ENCODE assay signal across 8 cellular contexts in genomic region chr11:59207988-59208432, GRCh38. TPM values are rescaled to one million over a fixed set of nuclear protein-coding genes. Genes with fewer than 3 reads are reported as not detected.
A peak's percentile ranks its signal among the peaks of the same experiment; 100 is the strongest.
DNase-seq lines count a peak whose midpoint lies in the region; ATAC-seq and TF ChIP-seq lines count a peak whose summit lies in the region.

No MANE protein-coding gene starts in this region.

- H3K27me3 Mint-ChIP-seq in Calu3 (ENCODE audit: unreplicated experiment) = no peaks in the 10 kb centered on the region
- peaks cover 2% of the 10 kb centered on the region for H3K27me3 Mint-ChIP-seq in activated naive CD4-positive, alpha-beta T cell treated with anti-CD3 and anti-CD28 coated beads, Interleukin-2, amount 50 U/mL, for 24 hours

- DNase-seq in Calu3 = peak; percentile 34
- DNase-seq in NOMO-1 treated with DMSO at 0.1 percent for 48 hours (lab: John Stamatoyannopoulos, UW; ENCODE audit: unreplicated experiment) = peak; percentile 53
- DNase-seq in left cardiac atrium = peak; percentile 45
- peak; percentile 75 for DNase-seq in skeletal muscle cell (ENCODE audit: low read depth)
- no peak for DNase-seq in SHP77 treated with DMSO at 0.1 percent for 48 hours (lab: John Stamatoyannopoulos, UW)

- TF ChIP-seq CTCF in Calu3 (IDR thresholded peaks at IDR 0.05; ENCODE audit: unreplicated experiment) = peak; percentile 76

- intact Hi-C loops in Calu3 (cut with micrococcal nuclease; ENCODE audit: unreplicated experiment) (loop anchor here (1.0 to 5.0 kb wide), 3 partner anchors 37 to 223 kb away; no protein-coding TSS in a partner anchor), left cardiac atrium (cut with DNase I) (loop anchor here (1.0 to 5.0 kb wide), 3 partner anchors 36 to 79 kb away; partner anchors contain the start of gene DTX4 (in 1 of the 2))

- peaks cover 6% of the 10 kb centered on the region for H3K4me1 Mint-ChIP-seq in Calu3 (ENCODE audit: low read depth, unreplicated experiment)
- H3K4me1 Mint-ChIP-seq in activated naive CD4-positive, alpha-beta T cell treated with anti-CD3 and anti-CD28 coated beads, Interleukin-2, amount 50 U/mL, for 24 hours = peaks cover 30% of the 10 kb centered on the region

- H3K4me3 Mint-ChIP-seq in Calu3 (ENCODE audit: low read depth, unreplicated experiment) = no peak overlapping the region
- peak overlapping the region; percentile 75 for H3K4me3 Mint-ChIP-seq in activated naive CD4-positive, alpha-beta T cell treated with anti-CD3 and anti-CD28 coated beads, Interleukin-2, amount 50 U/mL, for 24 hours

- no peaks in the 10 kb centered on the region for H3K9me3 Mint-ChIP-seq in Calu3 (ENCODE audit: low read depth, unreplicated experiment)
- H3K9me3 Mint-ChIP-seq in activated naive CD4-positive, alpha-beta T cell treated with anti-CD3 and anti-CD28 coated beads, Interleukin-2, amount 50 U/mL, for 24 hours = no peaks in the 10 kb centered on the region

- ATAC-seq in GM19324 (IDR thresholded peaks at IDR 0.05; ENCODE audit: low FRiP score, unreplicated experiment) = peak; percentile 59
- peak; percentile 58 for ATAC-seq in HG03196 (IDR thresholded peaks at IDR 0.05; ENCODE audit: unreplicated experiment)
- peak; percentile 49 to 68 for ATAC-seq in left cardiac atrium

- H3K4me3 ChIP-seq in skeletal muscle cell (ENCODE audit: low read depth, low read length) = no peak overlapping the region

- BruUV-seq in Calu3 (replicated peaks; lab: Mats Ljungman, UMichigan) = no TSS peak

- CTCF ChIA-PET in Calu3 (lab: Charles Lee) = interaction anchor here (1.7 kb wide), 1 partner anchor 36 kb away, joined by 16 read pairs; the partner anchor contains the start of gene DTX4

- H3K27ac Mint-ChIP-seq in Calu3 (ENCODE audit: unreplicated experiment) = peak overlapping the region; percentile 58
- H3K27ac Mint-ChIP-seq in activated naive CD4-positive, alpha-beta T cell treated with anti-CD3 and anti-CD28 coated beads, Interleukin-2, amount 50 U/mL, for 24 hours = peak overlapping the region; percentile 74

- peaks cover 31% of the 10 kb centered on the region for H3K36me3 Mint-ChIP-seq in Calu3 (ENCODE audit: insufficient read depth, unreplicated experiment)
- H3K36me3 Mint-ChIP-seq in activated naive CD4-positive, alpha-beta T cell treated with anti-CD3 and anti-CD28 coated beads, Interleukin-2, amount 50 U/mL, for 24 hours = no peaks in the 10 kb centered on the region

RNA-seq across cellular contexts. Expression of gene MPEG1, which starts 4.7 kb away (rescaled TPM):
- total RNA-seq in Calu3 (2022) (not detected in 2 replicates), left cardiac atrium (10 to 100 TPM; 16.4 to 38.1 TPM)

RNA-seq across cellular contexts. Expression of gene DTX4, which starts 36.1 kb away (rescaled TPM):
- total RNA-seq in Calu3 (2022) (56.7 and 65.8 TPM in 2 replicates), left cardiac atrium (1 to 10 TPM; 3.6 to 5.0 TPM)

Comparison
In these comparisons a context has a peak if more than half of its experiments do, and no peak if none do; other contexts are left out.
1. RNA of gene MPEG1, which starts 4.7 kb away (total RNA-seq): 16.4 to 38.1 TPM in left cardiac atrium; not detected in Calu3; every median in the first group is over 10 times any median in the second.
2. Peak in every context shown above with its lines, with median percentiles within 50 percentile points of each other: ATAC-seq.